ENCODE assay signal across 23 cellular contexts in the genomic region with DNA sequence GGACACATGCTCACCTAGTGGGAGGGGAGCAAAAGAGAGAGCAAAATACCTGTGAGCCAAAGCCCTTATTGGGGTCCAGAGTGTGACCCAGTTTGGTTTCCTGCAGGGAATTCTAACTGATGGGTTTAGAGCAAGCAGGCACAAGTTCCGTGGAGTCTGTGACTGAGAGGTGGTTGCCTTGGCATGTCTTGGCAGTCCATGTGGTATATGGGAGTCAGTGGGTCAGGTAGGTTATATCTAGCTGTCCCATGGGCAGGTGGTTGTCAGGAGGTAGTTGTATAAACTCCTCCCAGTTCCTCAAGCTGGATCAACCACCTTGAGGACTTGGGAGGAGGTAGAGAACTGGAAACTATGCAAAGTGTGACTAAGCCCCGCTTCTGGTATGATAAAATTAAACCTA.
"Had no signal": no experiment of that assay in that cellular context is flagged by ENCODE, and none has a peak within 500 bp of the region (broad histone marks: within the 10 kb centered on the region; RNA-seq: fewer than 3 reads in every experiment).

No MANE protein-coding gene starts in this region.

- H3K27ac ChIP-seq: RWPE1 had no signal

- H3K9me3 ChIP-seq: SK-N-SH had no signal

- H3K4me2 ChIP-seq: SK-N-SH had no signal

- FAIRE-seq: HepG2 had no signal

- ATAC-seq: HepG2, Panc1 had no signal

- H3K9ac ChIP-seq: SK-N-SH had no signal

- DNase-seq: IMR-90, Karpas-422, KG1, MM.1S, NCI-H1092 treated with DMSO at 0.1 percent for 48 hours, NCI-H1436 treated with DMSO at 0.1 percent for 48 hours, NCI-H1694, NCI-H187 treated with DMSO at 0.1 percent for 48 hours, NCI-H2029 treated with DMSO at 0.1 percent for 48 hours, NCI-H2107, NCI-H2171, NCI-H226, NCI-H446, NCI-H510A, NCI-H524 treated with DMSO at 0.1 percent for 48 hours, NCI-H69, NCI-H774, SHP77, SK-N-SH, SW 1271 had no signal
